In the genomic region with DNA sequence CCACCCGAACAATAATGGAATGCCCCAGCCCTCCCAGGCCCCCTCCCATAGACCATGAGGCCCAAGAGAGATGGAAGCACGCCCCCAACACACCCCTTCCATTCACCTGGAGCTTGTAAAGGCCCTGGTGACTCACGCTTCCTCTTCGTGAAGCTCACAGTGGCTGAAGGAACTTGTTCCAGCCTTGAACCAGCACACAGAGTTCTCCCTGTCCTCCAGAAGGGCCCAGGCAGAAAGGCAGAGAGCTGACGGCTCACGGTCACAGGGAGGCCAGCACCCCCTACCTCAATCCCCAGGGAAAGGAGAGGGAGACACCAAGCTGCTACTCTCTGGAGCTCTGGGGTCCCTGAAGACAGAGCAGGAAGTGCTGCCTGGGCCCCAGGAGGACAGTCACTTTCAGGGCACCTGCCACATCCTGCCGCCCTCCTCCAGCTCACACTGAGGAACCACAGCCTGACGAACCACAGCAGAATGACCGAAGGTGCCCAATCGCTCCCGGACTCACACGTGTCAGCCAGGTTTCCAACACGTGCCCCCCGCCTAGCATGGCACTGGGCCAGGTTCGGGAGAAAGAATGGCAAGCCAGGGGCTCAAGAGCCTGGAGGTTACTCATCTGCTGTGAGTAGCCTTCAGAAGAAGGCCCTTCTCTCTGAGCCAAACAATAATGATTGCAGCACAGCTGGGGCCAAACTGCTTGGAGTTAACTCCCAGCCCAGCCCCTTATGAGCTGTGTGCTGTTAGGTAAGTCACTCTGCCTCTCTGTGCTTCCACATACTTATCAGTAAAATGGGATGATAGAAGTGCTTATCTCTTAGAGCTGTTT, we compare ENCODE assay signal across 7 cellular contexts. TPM values are rescaled to one million over a fixed set of nuclear protein-coding genes. Genes with fewer than 3 reads are reported as not detected.
DNase-seq lines count a peak whose midpoint lies in the region; ATAC-seq, FAIRE-seq and TF ChIP-seq lines count a peak whose summit lies in the region.

No MANE protein-coding gene starts in this region.

- peak; percentile 62 for DNase-seq in GM18507 (ENCODE audit: extremely low spot score, insufficient read length, low read depth)
- DNase-seq in H4 (ENCODE audit: low spot score), result peak; percentile 72
- DNase-seq in Kasumi-1 (lab: John Stamatoyannopoulos, UW), result peak; percentile 79 to 88
- DNase-seq in activated T-cell treated with anti-CD3 and anti-CD28 coated beads for 24 hours (ENCODE audit: low read depth), result peak; percentile 7
- peak; percentile 89 to 94 for DNase-seq in foreskin keratinocyte
- peak; percentile 54 for DNase-seq in stimulated activated CD4-positive, alpha-beta T cell treated with anti-CD3 and anti-CD28 coated beads, Interleukin-15, amount 100 ng/mL, for 24 hours
- DNase-seq in hippocampal formation (lab: John Stamatoyannopoulos, UW), result no peak

- TF ChIP-seq CTCF in foreskin keratinocyte (conservative IDR thresholded peaks at IDR 0.05), result peak; percentile 13

- peak overlapping the region; percentile 38 for H3K27ac ChIP-seq in foreskin keratinocyte

- H3K4me1 ChIP-seq in foreskin keratinocyte, result peaks cover 47% of the 10 kb centered on the region

- no peaks in the 10 kb centered on the region for H3K27me3 ChIP-seq in foreskin keratinocyte

- ATAC-seq in foreskin keratinocyte, result peak; percentile 79

- peak; percentile 89 for FAIRE-seq in GM18507 (lab: Jason Lieb, UNC)

RNA-seq across cellular contexts. Expression of a gene that starts 52.8 kb away (rescaled TPM):
- 14.0 and 16.8 TPM in 2 replicates for total RNA-seq in H4 (2014; rRNA removed; shearing (Covaris generic))
- 66.7 and 74.8 TPM in 2 replicates for total RNA-seq in foreskin keratinocyte
- polyA plus RNA-seq in foreskin keratinocyte, result 25.1 and 29.0 TPM in 2 replicates

Comparison
In these comparisons a context has a peak if more than half of its experiments do, and no peak if none do; other contexts are left out.
1. DNase-seq: peak in GM18507 (single experiment), H4 (single experiment), Kasumi-1 (2 of 2), activated T-cell treated with anti-CD3 and anti-CD28 coated beads for 24 hours (single experiment), foreskin keratinocyte (2 of 2) and stimulated activated CD4-positive, alpha-beta T cell treated with anti-CD3 and anti-CD28 coated beads, Interleukin-15, amount 100 ng/mL, for 24 hours (single experiment); none in hippocampal formation (0 of 2).